8 cellular contexts compared by ENCODE assay signal in the genomic region with DNA sequence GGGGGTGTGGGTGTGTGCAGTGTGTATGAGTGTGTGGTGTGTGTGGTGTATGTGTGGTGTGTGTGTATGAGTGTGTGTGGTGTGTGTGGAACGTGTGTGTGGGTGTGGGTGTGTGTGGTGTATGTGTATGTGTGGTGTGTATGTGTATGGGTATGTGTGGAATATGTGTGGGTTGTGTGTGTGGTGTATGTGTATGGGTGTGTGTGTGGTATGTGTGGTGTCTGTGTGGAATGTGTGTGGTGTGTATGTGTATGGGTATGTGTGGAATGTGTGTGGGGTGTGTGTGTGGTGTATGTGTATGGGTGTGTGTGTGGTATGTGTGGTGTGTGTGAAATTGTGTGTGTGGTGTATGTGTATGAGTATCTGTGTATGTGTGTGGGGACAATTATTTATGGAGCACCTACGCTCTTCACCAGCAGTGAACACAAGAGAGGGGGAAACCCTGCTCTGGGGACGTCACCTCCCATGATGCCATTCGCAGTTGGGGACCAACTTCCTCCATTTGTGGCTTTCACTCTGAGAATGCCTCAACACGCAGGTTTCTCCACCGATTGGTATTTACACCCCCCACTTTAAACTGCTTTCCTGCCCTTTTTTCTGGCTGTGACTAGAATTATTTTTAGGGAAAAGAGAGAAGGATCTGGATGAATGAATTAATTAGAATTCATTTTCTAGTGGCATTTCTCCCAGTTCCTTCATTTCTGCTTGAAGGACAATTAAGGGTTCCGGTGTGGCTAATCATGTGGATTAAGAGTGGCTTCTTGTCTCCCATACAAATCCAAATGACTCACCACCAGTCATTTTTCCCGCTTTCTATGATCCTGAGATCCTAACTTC.
DNase-seq lines count a peak whose midpoint lies in the region; ATAC-seq, FAIRE-seq and TF ChIP-seq lines count a peak whose summit lies in the region.

No MANE protein-coding gene starts in this region.

- peak; percentile 26 for FAIRE-seq in keratinocyte (lab: Jason Lieb, UNC)

- peak; percentile 94 for ATAC-seq in CD8-positive, alpha-beta T cell
- peak; percentile 86 for ATAC-seq in GM19455 (IDR thresholded peaks at IDR 0.05; ENCODE audit: unreplicated experiment)
- ATAC-seq in HG03460 (IDR thresholded peaks at IDR 0.05; ENCODE audit: unreplicated experiment): peak; percentile 96
- peak; percentile 79 for ATAC-seq in upper lobe of right lung

- H3K9me1 ChIP-seq in keratinocyte (ENCODE audit: control insufficient read depth, extremely low read depth, insufficient read depth, low read length): no peaks in the 10 kb centered on the region

- no peak overlapping the region for H3K27ac ChIP-seq in CD8-positive, alpha-beta T cell (ENCODE audit: low read depth, low read length)
- H3K27ac ChIP-seq in keratinocyte (ENCODE audit: control insufficient read depth, insufficient read depth, low read length): no peak overlapping the region
- no peak overlapping the region for H3K27ac ChIP-seq in upper lobe of right lung
- no peak overlapping the region for H3K27ac ChIP-seq in neural progenitor cell

- H3K4me1 Mint-ChIP-seq in CD8-positive, alpha-beta T cell (ENCODE audit: low read depth): peaks cover 3% of the 10 kb centered on the region
- H3K4me1 Mint-ChIP-seq in nephron progenitor cell (peaks cover 6% of the 10 kb centered on the region), neural progenitor cell (peaks cover 2% of the 10 kb centered on the region)

- peaks cover 4% of the 10 kb centered on the region for H3K4me1 ChIP-seq in CD8-positive, alpha-beta T cell (ENCODE audit: insufficient read depth, low read length)
- H3K4me1 ChIP-seq in keratinocyte (ENCODE audit: control insufficient read depth, extremely low read depth, insufficient read depth, low read length): no peaks in the 10 kb centered on the region
- H3K4me1 ChIP-seq in upper lobe of right lung: no peaks in the 10 kb centered on the region
- no peaks in the 10 kb centered on the region for H3K4me1 ChIP-seq in neural progenitor cell

- H2AFZ ChIP-seq in keratinocyte (ENCODE audit: control insufficient read depth, low read length) (no peak overlapping the region), neural progenitor cell (replicated peaks) (no peak overlapping the region)

- H3K4me2 ChIP-seq in keratinocyte (ENCODE audit: control insufficient read depth, extremely low read depth, insufficient read depth, low read depth, low read length) (no peak overlapping the region), neural progenitor cell (no peak overlapping the region)

- H3K36me3 ChIP-seq in CD8-positive, alpha-beta T cell (ENCODE audit: insufficient read depth, low read length): no peaks in the 10 kb centered on the region
- H3K36me3 ChIP-seq in keratinocyte (ENCODE audit: control insufficient read depth in 2 of 2, extremely low read depth in 1 of 2, insufficient read depth in 2 of 2, low read length in 2 of 2) (no peaks in the 10 kb centered on the region), upper lobe of right lung (no peaks in the 10 kb centered on the region), neural progenitor cell (no peaks in the 10 kb centered on the region)

- DNase-seq in CD8-positive, alpha-beta T cell: peak; percentile 13 to 72 (median 40)
- DNase-seq in activated CD4-positive, alpha-beta T cell treated with anti-CD3 and anti-CD28 coated beads, Interleukin-2, amount 50 U/mL, for 1 hour: peak; percentile 14
- DNase-seq in keratinocyte (ENCODE audit: low read depth, low spot score) (peak; percentile 17), upper lobe of right lung (no peak), nephron progenitor cell (no peak), neural progenitor cell (ENCODE audit: low spot score) (no peak)

- no peaks in the 10 kb centered on the region for H3K36me3 Mint-ChIP-seq in CD8-positive, alpha-beta T cell
- H3K36me3 Mint-ChIP-seq in nephron progenitor cell (ENCODE audit: low read depth) (peaks cover 9% of the 10 kb centered on the region), neural progenitor cell (no peaks in the 10 kb centered on the region)

- H4K20me1 ChIP-seq in keratinocyte (ENCODE audit: control insufficient read depth, extremely low read depth, insufficient read depth, low read length) (no peaks in the 10 kb centered on the region), neural progenitor cell (ENCODE audit: low read depth) (no peaks in the 10 kb centered on the region)

- CTCF ChIA-PET in CD8-positive, alpha-beta T cell (lab: Charles Lee): interaction anchor here (1.2 kb wide), 1 partner anchor 15 kb away, joined by 3 read pairs; no protein-coding TSS in a partner anchor

- H3K9ac ChIP-seq in keratinocyte (ENCODE audit: control insufficient read depth, extremely low read depth, insufficient read depth, low read length): no peak overlapping the region
- H3K9ac ChIP-seq in neural progenitor cell: no peak overlapping the region

- no peak for TF ChIP-seq CTCF in CD8-positive, alpha-beta T cell (IDR thresholded peaks at IDR 0.05)
- TF ChIP-seq CTCF in keratinocyte (optimal IDR thresholded peaks at IDR 0.05 in 1 of 3, IDR thresholded peaks at IDR 0.05 in 1 of 3, conservative IDR thresholded peaks at IDR 0.05 in 1 of 3; ENCODE audit: extremely low read depth in 1 of 3, insufficient read depth in 2 of 3, low read length in 3 of 3) (no peak), upper lobe of right lung (IDR thresholded peaks at IDR 0.05) (no peak), nephron progenitor cell (IDR thresholded peaks at IDR 0.05) (no peak), neural progenitor cell (IDR thresholded peaks at IDR 0.05) (no peak)

- no peak overlapping the region for H3K4me3 Mint-ChIP-seq in CD8-positive, alpha-beta T cell
- H3K4me3 Mint-ChIP-seq in nephron progenitor cell (no peak overlapping the region), neural progenitor cell (no peak overlapping the region)

- POLR2A ChIA-PET in CD8-positive, alpha-beta T cell (lab: Charles Lee): no interaction called here

- intact Hi-C loops in CD8-positive, alpha-beta T cell (cut with DNase I, micrococcal nuclease): loop anchor here in 1 of 2 experiments (5.0 kb wide), 1 partner anchor 350 kb away; the partner anchor contains the start of gene AUH
- intact Hi-C loops in upper lobe of right lung (cut with DNase I): no loop called here

- H3K4me3 ChIP-seq in CD8-positive, alpha-beta T cell (ENCODE audit: low read depth, low read length): peak overlapping the region; percentile 11
- H3K4me3 ChIP-seq in keratinocyte (ENCODE audit: control insufficient read depth in 2 of 3, extremely low read depth in 1 of 3, insufficient read depth in 2 of 3, low read depth in 1 of 3, low read length in 3 of 3) (no peak overlapping the region), upper lobe of right lung (no peak overlapping the region), neural progenitor cell (no peak overlapping the region)

- no peaks in the 10 kb centered on the region for H3K79me2 ChIP-seq in keratinocyte (ENCODE audit: control insufficient read depth, insufficient read depth, low read length)
- H3K79me2 ChIP-seq in neural progenitor cell (ENCODE audit: low read depth): no peaks in the 10 kb centered on the region

- H3K9me3 ChIP-seq in CD8-positive, alpha-beta T cell (ENCODE audit: low read length): no peaks in the 10 kb centered on the region
- no peaks in the 10 kb centered on the region for H3K9me3 ChIP-seq in keratinocyte (ENCODE audit: control insufficient read depth, low read depth, low read length)
- no peaks in the 10 kb centered on the region for H3K9me3 ChIP-seq in upper lobe of right lung
- no peaks in the 10 kb centered on the region for H3K9me3 ChIP-seq in neural progenitor cell (ENCODE audit: low read depth)

- peaks cover 17% of the 10 kb centered on the region for H3F3A ChIP-seq in neural progenitor cell (ENCODE audit: low read depth)

- H3K9me3 Mint-ChIP-seq in CD8-positive, alpha-beta T cell: no peaks in the 10 kb centered on the region
- H3K9me3 Mint-ChIP-seq in nephron progenitor cell (peaks cover 25% of the 10 kb centered on the region), neural progenitor cell (peaks cover 10% of the 10 kb centered on the region)

- dilution Hi-C loops in keratinocyte (cut with MboI; ENCODE audit: extremely low pct_ligation_motif_present, low sequenced_read_pairs): no loop called here

- H3K27me3 Mint-ChIP-seq in CD8-positive, alpha-beta T cell (ENCODE audit: low read depth): peaks cover 29% of the 10 kb centered on the region
- H3K27me3 Mint-ChIP-seq in nephron progenitor cell (ENCODE audit: low read depth, poor library complexity): no peaks in the 10 kb centered on the region
- peaks cover 7% of the 10 kb centered on the region for H3K27me3 Mint-ChIP-seq in neural progenitor cell (ENCODE audit: insufficient read depth, low read depth)

- H3K27ac Mint-ChIP-seq in CD8-positive, alpha-beta T cell: no peak overlapping the region
- H3K27ac Mint-ChIP-seq in nephron progenitor cell (no peak overlapping the region), neural progenitor cell (no peak overlapping the region)

- no peaks in the 10 kb centered on the region for H3K27me3 ChIP-seq in CD8-positive, alpha-beta T cell (ENCODE audit: insufficient read depth, low read length)
- H3K27me3 ChIP-seq in keratinocyte (ENCODE audit: control insufficient read depth, extremely low read depth, insufficient read depth, low read length) (peaks cover 10% of the 10 kb centered on the region), upper lobe of right lung (peaks cover 7% of the 10 kb centered on the region), neural progenitor cell (no peaks in the 10 kb centered on the region)

Comparison
In these comparisons a context has a peak if more than half of its experiments do, and no peak if none do; other contexts are left out.
1. DNase-seq: peak in CD8-positive, alpha-beta T cell (7 of 7), activated CD4-positive, alpha-beta T cell treated with anti-CD3 and anti-CD28 coated beads, Interleukin-2, amount 50 U/mL, for 1 hour (single experiment) and keratinocyte (single experiment); none in upper lobe of right lung (single experiment), nephron progenitor cell (single experiment) and neural progenitor cell (single experiment).
2. Peak in every context shown above with its lines, with median percentiles within 50 percentile points of each other: ATAC-seq.